In the genomic region with DNA sequence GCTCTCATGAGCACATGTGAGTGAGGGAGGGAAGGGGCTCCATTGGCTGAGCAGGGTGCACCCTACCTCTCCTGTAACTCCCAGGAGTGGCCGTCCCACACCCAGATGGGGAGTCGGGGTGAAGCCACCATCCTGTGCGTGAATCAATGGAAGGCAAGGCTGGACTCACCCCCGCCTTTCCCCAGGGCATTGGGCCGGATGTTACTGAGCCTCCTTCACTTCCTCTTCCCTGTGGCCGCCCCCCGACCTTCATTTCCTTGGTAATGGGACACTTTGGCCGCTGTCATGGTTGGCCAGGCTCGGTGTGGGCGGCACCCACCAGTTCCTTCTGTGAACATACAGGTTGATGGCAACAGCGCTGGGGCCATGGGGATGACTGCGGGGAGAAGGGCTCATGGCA, we compare ENCODE assay signal across 27 cellular contexts.
"Had no signal": no experiment of that assay in that cellular context is flagged by ENCODE, and none has a peak within 500 bp of the region (broad histone marks: within the 10 kb centered on the region; RNA-seq: fewer than 3 reads in every experiment).

No MANE protein-coding gene starts in this region.

- H3K4me3 Mint-ChIP-seq: mesothelial cell of epicardium; naive B cell; natural killer cell treated with Interleukin-12 subunit alpha and Interleukin-12 subunit beta and Interleukin-15 and Interleukin-18, amount 100 ng/mL, for 72 hours; stimulated activated naive B cell treated with anti-CD40 and anti-IgM and Interleukin-4, amounts not matched to agents 10 μg/mL and 1 μg/mL and 100 μg/mL, for 72 hours; stimulated activated naive CD8-positive, alpha-beta T cell treated with anti-CD3 and anti-CD28 coated beads, Interleukin-15, Interleukin-2, amounts not matched to agents 100 ng/mL and 50 ng/mL, for 24 hours had no signal

- H3K36me3 Mint-ChIP-seq: natural killer cell treated with Interleukin-12 subunit alpha and Interleukin-12 subunit beta and Interleukin-15 and Interleukin-18, amount 100 ng/mL, for 72 hours had no signal

- H3K4me1 Mint-ChIP-seq: mesothelial cell of epicardium had no signal

- H3K27me3 Mint-ChIP-seq: naive B cell; natural killer cell treated with Interleukin-12 subunit alpha and Interleukin-12 subunit beta and Interleukin-15 and Interleukin-18, amount 100 ng/mL, for 72 hours; stimulated activated naive B cell treated with anti-CD40 and anti-IgM and Interleukin-4, amounts not matched to agents 10 μg/mL and 1 μg/mL and 100 μg/mL, for 72 hours; stimulated activated naive CD8-positive, alpha-beta T cell treated with anti-CD3 and anti-CD28 coated beads, Interleukin-15, Interleukin-2, amounts not matched to agents 100 ng/mL and 50 ng/mL, for 24 hours had no signal

- H3K36me3 ChIP-seq: heart left ventricle, neutrophil, prostate gland, right atrium auricular region, sigmoid colon, thoracic aorta, upper lobe of left lung, uterus had no signal

- DNase-seq: cerebellar nuclear complex; dorsolateral prefrontal cortex; effector CD4-positive, alpha-beta T cell; foreskin keratinocyte; heart left ventricle; kidney; mesenchymal stem cell; mucosa of descending colon; naive B cell; sigmoid colon; stimulated activated CD4-positive, alpha-beta T cell treated with anti-CD3 and anti-CD28 coated beads, Interleukin-4, amount 100 ng/mL, for 4 hours; stimulated activated naive B cell treated with anti-CD40 and anti-IgM and Interleukin-4, amounts not matched to agents 10 μg/mL and 1 μg/mL and 100 μg/mL, for 72 hours; uterus had no signal

- H3K27ac Mint-ChIP-seq: mesothelial cell of epicardium; natural killer cell treated with Interleukin-12 subunit alpha and Interleukin-12 subunit beta and Interleukin-15 and Interleukin-18, amount 100 ng/mL, for 72 hours; stimulated activated naive B cell treated with anti-CD40 and anti-IgM and Interleukin-4, amounts not matched to agents 10 μg/mL and 1 μg/mL and 100 μg/mL, for 72 hours; stimulated activated naive CD8-positive, alpha-beta T cell treated with anti-CD3 and anti-CD28 coated beads, Interleukin-15, Interleukin-2, amounts not matched to agents 100 ng/mL and 50 ng/mL, for 24 hours had no signal

- H3K4me2 ChIP-seq: hepatocyte had no signal

- ATAC-seq: esophagus mucosa; foreskin keratinocyte; gastroesophageal sphincter; left lobe of liver; mucosa of descending colon; natural killer cell treated with Interleukin-12 subunit alpha and Interleukin-12 subunit beta and Interleukin-15 and Interleukin-18, amount 100 ng/mL, for 72 hours; stimulated activated naive B cell treated with anti-CD40 and anti-IgM and Interleukin-4, amounts not matched to agents 10 μg/mL and 1 μg/mL and 100 μg/mL, for 72 hours had no signal

- H3K27ac ChIP-seq: dorsolateral prefrontal cortex, epithelial cell of prostate, foreskin keratinocyte, gastroesophageal sphincter, heart left ventricle, hepatocyte, neutrophil, prostate gland, right atrium auricular region, sigmoid colon, thoracic aorta, tibial nerve, upper lobe of left lung, uterus had no signal

- H3K9me3 Mint-ChIP-seq: natural killer cell treated with Interleukin-12 subunit alpha and Interleukin-12 subunit beta and Interleukin-15 and Interleukin-18, amount 100 ng/mL, for 72 hours had no signal

- H3K9me3 ChIP-seq: gastroesophageal sphincter, mucosa of descending colon, neutrophil, prostate gland, sigmoid colon, thoracic aorta, upper lobe of left lung, uterus had no signal

- H3K4me1 ChIP-seq: foreskin keratinocyte, gastroesophageal sphincter, heart left ventricle, prostate gland, right atrium auricular region, sigmoid colon, tibial nerve, upper lobe of left lung, uterus had no signal

- H3K4me3 ChIP-seq: dorsolateral prefrontal cortex, gastroesophageal sphincter, heart left ventricle, hepatocyte, mucosa of descending colon, prostate gland, right atrium auricular region, sigmoid colon, thoracic aorta, tibial nerve, upper lobe of left lung, uterus had no signal

- H3K27me3 ChIP-seq: dorsolateral prefrontal cortex, foreskin keratinocyte, gastroesophageal sphincter, heart left ventricle, hepatocyte, neutrophil, right atrium auricular region, sigmoid colon, tibial nerve, upper lobe of left lung, uterus had no signal
